29 cellular contexts compared by ENCODE assay signal in the genomic region with DNA sequence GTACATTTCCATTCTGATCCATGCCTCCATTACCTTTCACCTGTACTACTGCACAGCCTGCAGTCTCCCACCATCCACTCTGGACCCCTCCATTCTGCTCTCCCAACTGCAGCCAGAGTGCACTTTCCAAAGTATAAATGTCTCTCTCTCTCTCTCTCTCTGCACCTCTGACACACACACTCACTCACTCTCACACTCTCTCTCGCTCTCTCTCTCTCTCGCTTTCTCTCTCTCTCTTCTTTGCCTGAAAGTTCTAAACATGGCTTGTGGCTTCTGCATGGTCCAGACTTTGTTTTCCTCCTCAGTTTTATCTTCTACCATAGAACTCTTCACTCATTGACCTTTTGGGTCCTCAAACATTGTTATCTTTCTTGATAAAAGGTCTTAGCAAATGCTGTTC.
"Had no signal": no experiment of that assay in that cellular context is flagged by ENCODE, and none has a peak within 500 bp of the region (broad histone marks: within the 10 kb centered on the region; RNA-seq: fewer than 3 reads in every experiment).

No MANE protein-coding gene starts in this region.

- H3K4me3 ChIP-seq: ascending aorta, MG63, SJCRH30, SK-N-MC had no signal

- H3K9me3 Mint-ChIP-seq: activated CD4-positive, alpha-beta T cell treated with anti-CD3 and anti-CD28 coated beads, Interleukin-2, amount 10 ng/mL, durations not matched to agents 24 days and 14 days; activated CD8-positive, alpha-beta T cell treated with anti-CD3 and anti-CD28 coated beads for 36 hours; activated naive CD8-positive, alpha-beta T cell treated with anti-CD3 and anti-CD28 coated beads for 36 hours; activated T-helper 17 cell treated with anti-CD3 and anti-CD28 coated beads, Interleukin-2, amount 50 U/mL, for 72 hours; T-helper 1 cell treated with Interleukin-12 subunit alpha and Interleukin-12 subunit beta and Interleukin-4 antibody, amounts not matched to agents 30 μg/mL and 1 μg/mL, for 36 hours; T-helper 2 cell treated with Interferon-gamma antibody and Interleukin-4, amounts not matched to agents 5 μg/mL and 100 μg/mL, for 36 hours had no signal

- H3K9me3 ChIP-seq: ascending aorta, MG63, SJCRH30 had no signal

- H3K27me3 Mint-ChIP-seq: activated CD8-positive, alpha-beta T cell treated with anti-CD3 and anti-CD28 coated beads for 36 hours; activated naive CD8-positive, alpha-beta T cell treated with anti-CD3 and anti-CD28 coated beads for 36 hours; activated T-helper 17 cell treated with anti-CD3 and anti-CD28 coated beads, Interleukin-2, amount 50 U/mL, for 72 hours had no signal

- H3K27ac Mint-ChIP-seq: activated CD4-positive, alpha-beta T cell treated with anti-CD3 and anti-CD28 coated beads, Interleukin-2, amount 10 ng/mL, durations not matched to agents 24 days and 14 days; activated CD8-positive, alpha-beta T cell treated with anti-CD3 and anti-CD28 coated beads for 36 hours; activated naive CD8-positive, alpha-beta T cell treated with anti-CD3 and anti-CD28 coated beads for 36 hours; activated T-cell treated with anti-CD3 and anti-CD28 coated beads, Interleukin-2, amount 50 U/mL, for 72 hours; activated T-helper 17 cell treated with anti-CD3 and anti-CD28 coated beads, Interleukin-2, amount 50 U/mL, for 72 hours; T-helper 1 cell treated with Interleukin-12 subunit alpha and Interleukin-12 subunit beta and Interleukin-4 antibody, amounts not matched to agents 30 μg/mL and 1 μg/mL, for 36 hours; T-helper 2 cell treated with Interferon-gamma antibody and Interleukin-4, amounts not matched to agents 5 μg/mL and 100 μg/mL, for 36 hours had no signal

- H3K27ac ChIP-seq: ascending aorta, SJCRH30, SK-N-MC had no signal

- H3K27me3 ChIP-seq: ascending aorta, MG63, SJCRH30 had no signal

- ATAC-seq: activated CD8-positive, alpha-beta T cell treated with anti-CD3 and anti-CD28 coated beads for 36 hours; activated T-cell treated with anti-CD3 and anti-CD28 coated beads, Interleukin-2, amount 50 U/mL, for 72 hours; activated T-helper 17 cell treated with anti-CD3 and anti-CD28 coated beads, Interleukin-2, amount 50 U/mL, for 72 hours; Panc1 had no signal

- H3K4me3 Mint-ChIP-seq: activated CD4-positive, alpha-beta T cell treated with anti-CD3 and anti-CD28 coated beads, Interleukin-2, amount 10 ng/mL, durations not matched to agents 24 days and 14 days; activated CD8-positive, alpha-beta T cell treated with anti-CD3 and anti-CD28 coated beads for 36 hours; activated naive CD8-positive, alpha-beta T cell treated with anti-CD3 and anti-CD28 coated beads for 36 hours; activated T-cell treated with anti-CD3 and anti-CD28 coated beads, Interleukin-2, amount 50 U/mL, for 72 hours; activated T-helper 17 cell treated with anti-CD3 and anti-CD28 coated beads, Interleukin-2, amount 50 U/mL, for 72 hours; T-helper 1 cell treated with Interleukin-12 subunit alpha and Interleukin-12 subunit beta and Interleukin-4 antibody, amounts not matched to agents 30 μg/mL and 1 μg/mL, for 36 hours; T-helper 2 cell treated with Interferon-gamma antibody and Interleukin-4, amounts not matched to agents 5 μg/mL and 100 μg/mL, for 36 hours had no signal

- DNase-seq: activated CD4-positive, alpha-beta T cell treated with anti-CD3 and anti-CD28 coated beads, Interleukin-2, amount 10 ng/mL, durations not matched to agents 24 days and 14 days; activated CD4-positive, alpha-beta T cell treated with anti-CD3 and anti-CD28 coated beads, Interleukin-2, amount 50 U/mL, for 4 hours; activated CD8-positive, alpha-beta T cell treated with anti-CD3 and anti-CD28 coated beads for 36 hours; activated effector memory CD4-positive, alpha-beta T cell treated with anti-CD3 and anti-CD28 coated beads, Interleukin-2, amount 50 U/mL, for 16 hours; activated naive CD4-positive, alpha-beta T cell; activated naive CD4-positive, alpha-beta T cell treated with anti-CD3 and anti-CD28 coated beads, Interleukin-2, amount 50 U/mL, for 16 hours; activated naive CD8-positive, alpha-beta T cell treated with anti-CD3 and anti-CD28 coated beads for 36 hours; activated T-cell treated with anti-CD3 and anti-CD28 coated beads, Interleukin-2, amount 50 U/mL, for 1 hour; activated T-cell treated with anti-CD3 and anti-CD28 coated beads, Interleukin-2, amount 50 U/mL, for 72 hours; amygdala; cerebellar nuclear complex; Karpas-422; MG63; NCI-H1048; NCI-H1105 treated with DMSO at 0.1 percent for 48 hours; NCI-H1436; NCI-H1694; NCI-H1930; NCI-H2081 treated with DMSO at 0.1 percent for 48 hours; NCI-H345; NCI-H524 treated with DMSO at 0.1 percent for 48 hours; SHP77; SJCRH30 had no signal

- H3K36me3 ChIP-seq: ascending aorta, MG63, SJCRH30 had no signal
